Comparison of ENCODE assay signal across 22 cellular contexts in the genomic region with DNA sequence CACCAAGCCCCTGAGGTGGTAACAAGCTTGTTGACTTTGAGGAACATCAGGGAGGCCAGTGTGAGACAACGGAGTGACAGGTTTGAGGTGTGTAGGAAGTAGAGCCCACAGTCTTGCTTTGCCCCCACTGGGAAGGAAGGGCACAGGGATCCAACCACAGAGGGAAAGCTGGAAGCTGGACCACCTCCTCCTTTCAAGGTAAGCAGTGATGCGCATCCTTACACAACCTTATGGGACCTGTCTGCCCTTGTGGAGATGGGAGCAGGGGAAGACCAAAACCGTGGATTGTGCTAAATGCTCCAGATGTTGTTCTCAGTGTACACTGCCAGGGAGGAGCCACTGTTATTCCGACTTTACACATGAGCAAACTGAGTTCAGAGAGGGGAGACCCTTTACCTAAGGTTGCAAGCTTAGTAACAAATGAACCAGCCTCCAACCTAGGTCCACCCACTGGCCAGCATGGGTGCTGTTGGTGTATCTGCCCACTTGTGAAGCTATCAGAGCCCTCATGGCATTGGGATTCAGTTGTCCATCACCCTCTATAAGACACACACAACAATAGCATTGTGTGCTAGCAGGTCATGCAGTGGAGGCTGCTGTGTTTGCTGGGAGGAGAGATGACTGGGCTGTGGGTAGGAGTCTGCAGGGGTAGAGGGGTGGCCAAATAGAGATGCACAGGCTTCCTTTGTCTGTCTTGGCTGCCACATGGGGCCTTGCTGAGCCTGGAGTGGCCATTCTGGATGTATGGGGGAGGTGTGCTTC. TPM values are rescaled to one million over a fixed set of nuclear protein-coding genes. Genes with fewer than 3 reads are reported as not detected.
DNase-seq lines count a peak whose midpoint lies in the region; ATAC-seq and TF ChIP-seq lines count a peak whose summit lies in the region.
"Had no signal": no experiment of that assay in that cellular context is flagged by ENCODE, and none has a peak within 500 bp of the region (broad histone marks: within the 10 kb centered on the region; RNA-seq: fewer than 3 reads in every experiment).

No MANE protein-coding gene starts in this region.

- H3K56ac ChIP-seq in IMR-90 (ENCODE audit: extremely low read depth, insufficient read depth, low read length) = no peak overlapping the region

- peak overlapping the region; percentile 18 for H3K27ac Mint-ChIP-seq in stimulated activated effector memory CD8-positive, alpha-beta T cell treated with anti-CD3 and anti-CD28 coated beads, Interleukin-12 subunit alpha, Interleukin-12 subunit beta, amount 100 ng/mL, for 72 hours
- no peak overlapping the region for H3K27ac Mint-ChIP-seq in activated T-cell treated with anti-CD3 and anti-CD28 coated beads, Interleukin-2, amount 50 U/mL, for 24 hours
- H3K27ac Mint-ChIP-seq: CD4-positive, alpha-beta T cell had no signal

- no peak overlapping the region for H2AFZ ChIP-seq in IMR-90 (replicated peaks; ENCODE audit: low read length, poor library complexity)

- H2AK5ac ChIP-seq in IMR-90 (ENCODE audit: low read depth, low read length) = 0 out of 2 replicates have a peak overlapping the region, but pooled peaks have one; percentile 5

- peak; percentile 5; the same call in 1 of the 2 replicates for ATAC-seq in IMR-90 (ENCODE audit: low read depth)
- no peak for ATAC-seq in stimulated activated effector memory CD8-positive, alpha-beta T cell treated with anti-CD3 and anti-CD28 coated beads, Interleukin-12 subunit alpha, Interleukin-12 subunit beta, amount 100 ng/mL, for 72 hours
- ATAC-seq in HG02571 (IDR thresholded peaks at IDR 0.05; ENCODE audit: unreplicated experiment) = no peak
- ATAC-seq in GM21526 (IDR thresholded peaks at IDR 0.05; ENCODE audit: low FRiP score, unreplicated experiment) = no peak
- ATAC-seq: activated T-cell treated with anti-CD3 and anti-CD28 coated beads, Interleukin-2, amount 50 U/mL, for 4 hours; foreskin keratinocyte had no signal

- H3K27me3 Mint-ChIP-seq in activated T-cell treated with anti-CD3 and anti-CD28 coated beads, Interleukin-2, amount 50 U/mL, for 24 hours = peaks cover 48% of the 10 kb centered on the region

- peaks cover 6% of the 10 kb centered on the region for H3K36me3 Mint-ChIP-seq in stimulated activated effector memory CD8-positive, alpha-beta T cell treated with anti-CD3 and anti-CD28 coated beads, Interleukin-12 subunit alpha, Interleukin-12 subunit beta, amount 100 ng/mL, for 72 hours
- H3K36me3 Mint-ChIP-seq in activated T-cell treated with anti-CD3 and anti-CD28 coated beads, Interleukin-2, amount 50 U/mL, for 24 hours (ENCODE audit: low read depth) = no peaks in the 10 kb centered on the region

- no peak overlapping the region for H4K8ac ChIP-seq in IMR-90 (ENCODE audit: low read depth in 2 of 2, low read length in 2 of 2)

- no peaks in the 10 kb centered on the region for H3K27me3 ChIP-seq in IMR-90 (ENCODE audit: control insufficient read depth, insufficient read depth, low read length)
- H3K27me3 ChIP-seq: testis had no signal

- dilution Hi-C loops in IMR-90 (cut with HindIII; ENCODE audit: low sequenced_read_pairs, unreplicated experiment) = no loop called here

- H3K4me1 ChIP-seq in IMR-90 (ENCODE audit: control insufficient read depth, insufficient read depth, low read length) = no peaks in the 10 kb centered on the region
- H3K4me1 ChIP-seq: foreskin keratinocyte had no signal

- no peak overlapping the region for H2BK20ac ChIP-seq in IMR-90 (ENCODE audit: low read depth, low read length)

- peaks cover 26% of the 10 kb centered on the region for H3K4me1 Mint-ChIP-seq in stimulated activated effector memory CD8-positive, alpha-beta T cell treated with anti-CD3 and anti-CD28 coated beads, Interleukin-12 subunit alpha, Interleukin-12 subunit beta, amount 100 ng/mL, for 72 hours
- H3K4me1 Mint-ChIP-seq in activated T-cell treated with anti-CD3 and anti-CD28 coated beads, Interleukin-2, amount 50 U/mL, for 24 hours (ENCODE audit: low read depth) = peaks cover 20% of the 10 kb centered on the region

- H3K36me3 ChIP-seq in IMR-90 (ENCODE audit: control insufficient read depth, insufficient read depth, low read length) = peaks cover 18% of the 10 kb centered on the region; the same call in 1 of the 2 replicates

- no peaks in the 10 kb centered on the region for H3K79me1 ChIP-seq in IMR-90 (ENCODE audit: low read depth in 1 of 2, low read length in 2 of 2)

- in situ Hi-C loops in IMR-90 (cut with MboI; ENCODE audit: low sequenced_read_pairs) = no loop called here

- H3K27ac ChIP-seq in IMR-90 (ENCODE audit: insufficient read depth, low read length) (no peak overlapping the region), caudate nucleus (ENCODE audit: low read depth, low read length) (peak overlapping the region; percentile 64)
- H3K27ac ChIP-seq: foreskin keratinocyte, testis had no signal

- TF ChIP-seq RAD21 in IMR-90 (IDR thresholded peaks at IDR 0.05; ENCODE audit: low read length) = no peak

- TF ChIP-seq CTCF in IMR-90 (conservative IDR thresholded peaks at IDR 0.05; ENCODE audit: low read depth, low read length) = no peak

- H3K14ac ChIP-seq in IMR-90 (replicated peaks; ENCODE audit: low read depth, low read length) = no peak overlapping the region

- H3K9me3 ChIP-seq in IMR-90 (ENCODE audit: control insufficient read depth, insufficient read depth, low read length) = no peaks in the 10 kb centered on the region
- H3K9me3 ChIP-seq: testis had no signal

- no peak for TF ChIP-seq POLR2A in IMR-90 (IDR thresholded peaks at IDR 0.05; ENCODE audit: low read depth, low read length)

- H2BK15ac ChIP-seq in IMR-90 (ENCODE audit: low read depth, low read length) = no peak overlapping the region

- peak overlapping the region; percentile 50 for H2AK9ac ChIP-seq in IMR-90 (replicated peaks; ENCODE audit: low read depth, low read length, poor library complexity)

- H3K4me3 Mint-ChIP-seq in stimulated activated effector memory CD8-positive, alpha-beta T cell treated with anti-CD3 and anti-CD28 coated beads, Interleukin-12 subunit alpha, Interleukin-12 subunit beta, amount 100 ng/mL, for 72 hours = no peak overlapping the region
- no peak overlapping the region for H3K4me3 Mint-ChIP-seq in activated T-cell treated with anti-CD3 and anti-CD28 coated beads, Interleukin-2, amount 50 U/mL, for 24 hours
- H3K4me3 Mint-ChIP-seq: activated T-cell treated with anti-CD3 and anti-CD28 coated beads, Interleukin-2, amount 50 U/mL, for 4 hours; CD4-positive, alpha-beta T cell; H9 had no signal

- no peak overlapping the region for H3K23ac ChIP-seq in IMR-90 (ENCODE audit: low read depth, low read length)

- H3K18ac ChIP-seq in IMR-90 (ENCODE audit: low read depth, low read length) = no peak overlapping the region

- intact Hi-C loops in IMR-90 (cut with micrococcal nuclease) = no loop called here

- H3K4ac ChIP-seq in IMR-90 (ENCODE audit: low read depth, low read length) = no peak overlapping the region

- H3K9me1 ChIP-seq in IMR-90 (ENCODE audit: insufficient read depth, low read length) = no peaks in the 10 kb centered on the region

- no peak overlapping the region for H2BK120ac ChIP-seq in IMR-90 (ENCODE audit: low read depth, low read length)

- H3K4me3 ChIP-seq in IMR-90 (ENCODE audit: insufficient read depth, low read depth, low read length) = no peak overlapping the region
- H3K4me3 ChIP-seq: lung, testis had no signal

- H2BK5ac ChIP-seq in IMR-90 (ENCODE audit: low read depth, low read length, poor library complexity, severe bottlenecking) = no peak overlapping the region

- POLR2A ChIA-PET in IMR-90 (lab: Charles Lee; ENCODE audit: unreplicated experiment) = interaction anchor here (0.6 kb wide), 1 partner anchor 1014 kb away, joined by 16 read pairs; no protein-coding TSS in a partner anchor

- H4K20me1 ChIP-seq in IMR-90 (ENCODE audit: insufficient read depth, low read length) = no peaks in the 10 kb centered on the region

- no peak overlapping the region for H3K9ac ChIP-seq in IMR-90 (ENCODE audit: low read depth, low read length)

- WGBS in IMR-90 (ENCODE audit: extremely low coverage in 2 of 2, insufficient read length in 1 of 2), 2 experiments = 56% methylated on average over 1 of the region's 4 CpGs; no CpG with 5 or more reads in 1 of the 2 experiments

- H3K4me2 ChIP-seq in IMR-90 (ENCODE audit: low read depth, low read length) = no peak overlapping the region

- no peaks in the 10 kb centered on the region for H3K9me3 Mint-ChIP-seq in stimulated activated effector memory CD8-positive, alpha-beta T cell treated with anti-CD3 and anti-CD28 coated beads, Interleukin-12 subunit alpha, Interleukin-12 subunit beta, amount 100 ng/mL, for 72 hours
- no peaks in the 10 kb centered on the region for H3K9me3 Mint-ChIP-seq in activated T-cell treated with anti-CD3 and anti-CD28 coated beads, Interleukin-2, amount 50 U/mL, for 24 hours
- H3K9me3 Mint-ChIP-seq: activated T-cell treated with anti-CD3 and anti-CD28 coated beads, Interleukin-2, amount 50 U/mL, for 4 hours; CD4-positive, alpha-beta T cell; H9 had no signal

- CTCF ChIA-PET in IMR-90 (lab: Yijun Ruan, JAX) = no interaction called here

- no peak overlapping the region for H4K5ac ChIP-seq in IMR-90 (ENCODE audit: low read depth, low read length)

- BruUV-seq in IMR-90 (replicated peaks; lab: Mats Ljungman, UMichigan) = no TSS peak

- no peak overlapping the region for H4K91ac ChIP-seq in IMR-90 (ENCODE audit: insufficient read depth, low read depth, low read length)

- DNase-seq in IMR-90 (no peak), caudate nucleus (lab: John Stamatoyannopoulos, UW) (peak in 19 of 61 donors; percentile 21 to 69 (median 48)), medulla oblongata (ENCODE audit: extremely low spot score) (peak; percentile 75), NCI-H1436 treated with DMSO at 0.1 percent for 48 hours (lab: John Stamatoyannopoulos, UW) (no peak)
- no peak for DNase-seq in stimulated activated effector memory CD8-positive, alpha-beta T cell treated with anti-CD3 and anti-CD28 coated beads, Interleukin-12 subunit alpha, Interleukin-12 subunit beta, amount 100 ng/mL, for 72 hours (ENCODE audit: low spot score in 2 of 2)
- DNase-seq in activated T-cell treated with anti-CD3 and anti-CD28 coated beads, Interleukin-2, amount 50 U/mL, for 24 hours = no peak
- DNase-seq: activated naive CD4-positive, alpha-beta T cell treated with Interleukin-2 at 50 U/mL for 16 hours; activated T-cell treated with anti-CD3 and anti-CD28 coated beads, Interleukin-2, amount 50 U/mL, for 4 hours; CD4-positive, alpha-beta T cell; effector CD8-positive, alpha-beta T cell; foreskin keratinocyte; H9; NCI-H1694 treated with DMSO at 0.1 percent for 48 hours; NCI-H226; OCI-M1; SIG-M5; testis had no signal

RNA-seq across cellular contexts. Expression of gene LSMEM2, which starts 0.6 kb away (rescaled TPM):
- total RNA-seq in IMR-90 (2012; rRNA removed) = under 0.01 TPM in 2 replicates
- polyA plus RNA-seq in IMR-90 (2012; rRNA removed) = not detected in 2 replicates
- not detected in 2 replicates for polyA plus RNA-seq in IMR-90 (2012; cell fraction: cytosol; rRNA removed)
- polyA plus RNA-seq in IMR-90 (2012; cell fraction: nucleus; rRNA removed; ENCODE audit: low replicate concordance) = 0.37 and 0.52 TPM in 2 replicates
- total RNA-seq: foreskin keratinocyte; osteocyte; T-helper 1 cell treated with Interleukin-12 subunit alpha and Interleukin-12 subunit beta and Interleukin-4 antibody, amounts not matched to agents 30 ng/mL and 1 ng/mL, for 36 hours had no signal

RNA-seq across cellular contexts. Expression of gene SEMA3B, which starts 9.3 kb away (rescaled TPM):
- 3.9 and 4.3 TPM in 2 replicates for total RNA-seq in IMR-90 (2012; rRNA removed)
- polyA plus RNA-seq in IMR-90 (2012; rRNA removed) = 29.3 and 34.3 TPM in 2 replicates
- polyA plus RNA-seq in IMR-90 (2012; cell fraction: cytosol; rRNA removed) = 22.0 and 34.4 TPM in 2 replicates
- polyA plus RNA-seq in IMR-90 (2012; cell fraction: nucleus; rRNA removed; ENCODE audit: low replicate concordance) = 153 and 393 TPM in 2 replicates

RNA-seq across cellular contexts. Expression of gene IFRD2, which starts 13.9 kb away (rescaled TPM):
- total RNA-seq in IMR-90 (2012; rRNA removed) = 48.6 and 52.7 TPM in 2 replicates
- polyA plus RNA-seq in IMR-90 (2012; rRNA removed) = 79.1 and 85.2 TPM in 2 replicates
- 68.9 and 69.3 TPM in 2 replicates for polyA plus RNA-seq in IMR-90 (2012; cell fraction: cytosol; rRNA removed)
- polyA plus RNA-seq in IMR-90 (2012; cell fraction: nucleus; rRNA removed; ENCODE audit: low replicate concordance) = 164 and 342 TPM in 2 replicates

RNA-seq across cellular contexts. Expression of gene HYAL3, which starts 20.9 kb away (rescaled TPM):
- total RNA-seq in IMR-90 (2012; rRNA removed) = 2.2 and 2.7 TPM in 2 replicates
- 5.7 and 7.6 TPM in 2 replicates for polyA plus RNA-seq in IMR-90 (2012; rRNA removed)
- 7.4 and 11.3 TPM in 2 replicates for polyA plus RNA-seq in IMR-90 (2012; cell fraction: cytosol; rRNA removed)
- polyA plus RNA-seq in IMR-90 (2012; cell fraction: nucleus; rRNA removed; ENCODE audit: low replicate concordance) = 4.6 and 10.7 TPM in 2 replicates

RNA-seq across cellular contexts. Expression of gene NAA80, which starts 20.9 kb away (rescaled TPM):
- 3.1 and 5.0 TPM in 2 replicates for total RNA-seq in IMR-90 (2012; rRNA removed)
- polyA plus RNA-seq in IMR-90 (2012; rRNA removed) = 14.2 and 14.4 TPM in 2 replicates
- polyA plus RNA-seq in IMR-90 (2012; cell fraction: cytosol; rRNA removed) = 7.4 and 10.9 TPM in 2 replicates
- polyA plus RNA-seq in IMR-90 (2012; cell fraction: nucleus; rRNA removed; ENCODE audit: low replicate concordance) = 19.3 and 45.2 TPM in 2 replicates
